Comparison of ENCODE assay signal across 9 cellular contexts in genomic region chr12:14418526-14418925, GRCh38. TPM values are rescaled to one million over a fixed set of nuclear protein-coding genes. Genes with fewer than 3 reads are reported as not detected.
DNase-seq lines count a peak whose midpoint lies in the region; ATAC-seq and TF ChIP-seq lines count a peak whose summit lies in the region.
"Had no signal": no experiment of that assay in that cellular context is flagged by ENCODE, and none has a peak within 500 bp of the region (broad histone marks: within the 10 kb centered on the region; RNA-seq: fewer than 3 reads in every experiment).

No MANE protein-coding gene starts in this region.

- H3K27me3 ChIP-seq in cardiac muscle cell: no peaks in the 10 kb centered on the region
- H3K27me3 ChIP-seq in body of pancreas: no peaks in the 10 kb centered on the region
- H3K27me3 ChIP-seq in uterus: no peaks in the 10 kb centered on the region

- H3K9me3 ChIP-seq in cardiac muscle cell (ENCODE audit: low read depth): no peaks in the 10 kb centered on the region
- H3K9me3 ChIP-seq in body of pancreas: no peaks in the 10 kb centered on the region
- no peaks in the 10 kb centered on the region for H3K9me3 ChIP-seq in uterus

- H3K27ac ChIP-seq in cardiac muscle cell (peak overlapping the region; percentile 86), body of pancreas (peak overlapping the region in 3 of 4 donors; percentile 24 to 44 (median 39)), uterus (no peak overlapping the region)

- ATAC-seq in body of pancreas: peak; percentile 77
- ATAC-seq in left colon: peak; percentile 88
- ATAC-seq in GM21723 (IDR thresholded peaks at IDR 0.05; ENCODE audit: unreplicated experiment): no peak

- DNase-seq in cardiac muscle cell (ENCODE audit: low read depth in 1 of 2, low spot score in 1 of 2): peak in 1 of 2 donors; percentile 50
- DNase-seq in cardiac septum (ENCODE audit: low spot score): no peak
- DNase-seq in body of pancreas: no peak
- no peak for DNase-seq in left colon
- no peak for DNase-seq in uterus
- no peak for DNase-seq in DMS79 (lab: John Stamatoyannopoulos, UW)
- no peak for DNase-seq in lower leg skin (ENCODE audit: low spot score in 2 of 2)
- DNase-seq: NK-92 treated with Interleukin-12 subunit alpha and Interleukin-12 subunit beta, amount 100 ng/mL, for 24 hours had no signal

- H3K36me3 ChIP-seq in cardiac muscle cell: no peaks in the 10 kb centered on the region
- H3K36me3 ChIP-seq in body of pancreas (replicated peaks in 1 of 2; ENCODE audit: insufficient read depth in 1 of 2, low read depth in 2 of 2): no peaks in the 10 kb centered on the region
- no peaks in the 10 kb centered on the region for H3K36me3 ChIP-seq in uterus

- TF ChIP-seq POLR2A in body of pancreas (IDR thresholded peaks at IDR 0.05) (no peak), uterus (IDR thresholded peaks at IDR 0.05) (no peak), lower leg skin (IDR thresholded peaks at IDR 0.05) (no peak)

- WGBS in body of pancreas, 2 donors: 28 to 31% methylated on average over 2 of the region's 2 CpGs
- WGBS in lower leg skin, 2 donors: 17 to 24% methylated on average over 2 of the region's 2 CpGs

- intact Hi-C loops in cardiac septum (cut with DNase I) (loop anchor here (1.0 to 5.0 kb wide), 2 partner anchors 51 to 161 kb away; partner anchors contain the start of gene ATF7IP), body of pancreas (cut with DNase I) (no loop called here), left colon (cut with DNase I, micrococcal nuclease) (loop anchor here in 1 of 2 donors (10.0 kb wide), 1 partner anchor 164 kb away; no protein-coding TSS in a partner anchor), uterus (cut with DNase I; ENCODE audit: low total_unique reads) (no loop called here), lower leg skin (cut with DNase I; ENCODE audit: low total_unique reads) (no loop called here)

- H3K4me1 ChIP-seq in cardiac muscle cell (ENCODE audit: low read depth) (peaks cover 38% of the 10 kb centered on the region), body of pancreas (peaks cover 25% of the 10 kb centered on the region), uterus (no peaks in the 10 kb centered on the region)

- TF ChIP-seq CTCF in cardiac muscle cell (IDR thresholded peaks at IDR 0.05; ENCODE audit: low read depth, low read length) (peak; percentile 32), body of pancreas (IDR thresholded peaks at IDR 0.05) (peak in 6 of 7 experiments; percentile 22 to 60 (median 52)), uterus (IDR thresholded peaks at IDR 0.05) (peak in 3 of 4 experiments; percentile 5 to 23 (median 10)), lower leg skin (IDR thresholded peaks at IDR 0.05) (no peak)

- peak overlapping the region; percentile 27 for H3K4me3 ChIP-seq in cardiac muscle cell
- H3K4me3 ChIP-seq in body of pancreas: no peak overlapping the region
- no peak overlapping the region for H3K4me3 ChIP-seq in uterus
- H3K4me3 ChIP-seq in lower leg skin (ENCODE audit: low read depth, poor library complexity, severe bottlenecking): no peak overlapping the region

RNA-seq across cellular contexts. Expression of gene ATF7IP, which starts 53.0 kb away (rescaled TPM):
- total RNA-seq in cardiac muscle cell (90.5 and 100 TPM in 2 replicates), cardiac septum (61.6 TPM), body of pancreas (10 to 100 TPM; 37.6 to 80.8 TPM), left colon (10 to 100 TPM; 42.9 to 46.3 TPM), uterus (100 to 1,000 TPM in 1 of 4 donors, 10 to 100 TPM in 3; 39.5 to 102 (median 65.6) TPM), lower leg skin (10 to 100 TPM; 35.3 to 49.0 (median 42.4) TPM)
- polyA plus RNA-seq in cardiac muscle cell: 42.8 and 76.0 TPM in 2 replicates

Comparison
In these comparisons a context has a peak if more than half of its experiments do, and no peak if none do; other contexts are left out.
1. H3K27ac ChIP-seq: peak in cardiac muscle cell (single experiment) and body of pancreas (3 of 4); none in uterus (0 of 2).
2. CTCF ChIP-seq: peak in cardiac muscle cell (single experiment), body of pancreas (6 of 7) and uterus (3 of 4); none in lower leg skin (0 of 3).